Comparison of ENCODE assay signal across 16 cellular contexts in genomic region chr17:921161-921560, GRCh38. TPM values are rescaled to one million over a fixed set of nuclear protein-coding genes. Genes with fewer than 3 reads are reported as not detected.
A peak's percentile ranks its signal among the peaks of the same experiment; 100 is the strongest.
DNase-seq lines count a peak whose midpoint lies in the region; ATAC-seq, FAIRE-seq and TF ChIP-seq lines count a peak whose summit lies in the region.
"Had no signal": no experiment of that assay in that cellular context is flagged by ENCODE, and none has a peak within 500 bp of the region (broad histone marks: within the 10 kb centered on the region; RNA-seq: fewer than 3 reads in every experiment).

No MANE protein-coding gene starts in this region.

- in situ Hi-C loops in gastrocnemius medialis (cut with MboI; ENCODE audit: low sequenced_read_pairs in 4 of 4), result no loop called here

- H3K4me2 ChIP-seq in H9 (ENCODE audit: insufficient read depth, insufficient read length, low read length) (no peak overlapping the region), astrocyte (ENCODE audit: low read length) (peak overlapping the region; percentile 52)
- H3K4me2 ChIP-seq: hepatocyte had no signal

- no peak overlapping the region for H2BK12ac ChIP-seq in H9 (ENCODE audit: insufficient read length, low read depth, low read length)

- H3K4me1 ChIP-seq in H9 (ENCODE audit: insufficient read depth, low read length) (no peaks in the 10 kb centered on the region; the same call in 1 of the 2 replicates), astrocyte (ENCODE audit: insufficient read depth, low read length) (peaks cover 10% of the 10 kb centered on the region), gastrocnemius medialis (peaks cover 4 to 6% of the 10 kb centered on the region in 2 donors)

- H3K79me1 ChIP-seq in H9 (ENCODE audit: insufficient read depth, low read depth, low read length, poor library complexity, severe bottlenecking), result peaks cover 5% of the 10 kb centered on the region

- no peak for TF ChIP-seq CTCF in H9 (conservative IDR thresholded peaks at IDR 0.05)
- no peak for TF ChIP-seq CTCF in astrocyte (IDR thresholded peaks at IDR 0.05; ENCODE audit: insufficient read depth, low read depth, low read length)
- no peak for TF ChIP-seq CTCF in gastrocnemius medialis (IDR thresholded peaks at IDR 0.05 in 4 of 5, conservative IDR thresholded peaks at IDR 0.05 in 1 of 5)

- H3K27ac Mint-ChIP-seq in H9 (peak overlapping the region; percentile 40 to 89 (median 88); a peak in 6 of 7 replicates), astrocyte (ENCODE audit: unreplicated experiment) (no peak overlapping the region)
- H3K27ac Mint-ChIP-seq: activated CD4-positive, alpha-beta T cell treated with anti-CD3 and anti-CD28 coated beads for 36 hours; activated naive CD4-positive, alpha-beta T cell treated with anti-CD3 and anti-CD28 coated beads, Interleukin-2, amount 50 U/mL, for 24 hours had no signal

- H3K9ac ChIP-seq in H9 (ENCODE audit: extremely low read depth, insufficient read length, low read length) (no peak overlapping the region), astrocyte (ENCODE audit: low read length) (no peak overlapping the region)

- H3K23me2 ChIP-seq in H9 (ENCODE audit: insufficient read length, low read depth, low read length, poor library complexity, severe bottlenecking), result no peaks in the 10 kb centered on the region

- H2BK20ac ChIP-seq in H9 (ENCODE audit: low read depth, low read length, poor library complexity, severe bottlenecking), result no peak overlapping the region

- no peak overlapping the region for H2BK120ac ChIP-seq in H9 (ENCODE audit: low read depth, low read length, poor library complexity, severe bottlenecking)

- DNase-seq in H9 (no peak), astrocyte (ENCODE audit: low read depth) (peak; percentile 71), glomerular visceral epithelial cell (ENCODE audit: extremely low spot score) (peak; percentile 57), gastrocnemius medialis (peak; percentile 18 to 41), cerebellar nuclear complex (lab: John Stamatoyannopoulos, UW) (no peak), T-helper 1 cell (no peak), frontal cortex (ENCODE audit: low spot score in 2 of 2) (no peak)
- DNase-seq: activated CD4-positive, alpha-beta T cell treated with anti-CD3 and anti-CD28 coated beads for 36 hours; T-helper 9 cell had no signal

- H4K91ac ChIP-seq in H9 (ENCODE audit: insufficient read length, low read depth, low read length), result no peak overlapping the region

- H2BK5ac ChIP-seq in H9 (ENCODE audit: insufficient read length, low read length), result no peak overlapping the region

- no peaks in the 10 kb centered on the region for H3K9me3 Mint-ChIP-seq in H9
- peaks cover 6% of the 10 kb centered on the region for H3K9me3 Mint-ChIP-seq in astrocyte (ENCODE audit: unreplicated experiment)
- H3K9me3 Mint-ChIP-seq: activated naive CD4-positive, alpha-beta T cell treated with anti-CD3 and anti-CD28 coated beads, Interleukin-2, amount 50 U/mL, for 24 hours had no signal

- H3K14ac ChIP-seq in H9 (ENCODE audit: insufficient read depth, low read length), result no peak overlapping the region

- H3K27me3 ChIP-seq in H9 (ENCODE audit: insufficient read depth, low read length), result no peaks in the 10 kb centered on the region
- H3K27me3 ChIP-seq in astrocyte (ENCODE audit: insufficient read depth, low read length), result no peaks in the 10 kb centered on the region
- H3K27me3 ChIP-seq in gastrocnemius medialis, result no peaks in the 10 kb centered on the region
- H3K27me3 ChIP-seq: hepatocyte had no signal

- no peak overlapping the region for H2AK5ac ChIP-seq in H9 (ENCODE audit: insufficient read length, low read length)

- H3K9me3 ChIP-seq in H9 (ENCODE audit: control insufficient read depth, low read depth, low read length), result no peaks in the 10 kb centered on the region
- no peaks in the 10 kb centered on the region for H3K9me3 ChIP-seq in astrocyte (ENCODE audit: insufficient read depth, low read depth, low read length)
- no peaks in the 10 kb centered on the region for H3K9me3 ChIP-seq in gastrocnemius medialis
- H3K9me3 ChIP-seq: thoracic aorta had no signal

- no CpG with 5 or more reads among the region's 13 CpGs for WGBS in H9 (ENCODE audit: extremely low coverage, insufficient read length, low lambda C conversion rate)

- no peak overlapping the region for H3K56ac ChIP-seq in H9 (ENCODE audit: insufficient read length, low read depth, low read length)

- H3K27ac ChIP-seq in H9 (ENCODE audit: insufficient read length, low read depth, low read length) (no peak overlapping the region), astrocyte (ENCODE audit: low read depth, low read length) (no peak overlapping the region), gastrocnemius medialis (no peak overlapping the region)
- H3K27ac ChIP-seq: hepatocyte, thoracic aorta had no signal

- ATAC-seq in gastrocnemius medialis (peak; percentile 40 to 48), HG03139 (IDR thresholded peaks at IDR 0.05; ENCODE audit: unreplicated experiment) (no peak)
- ATAC-seq: activated CD4-positive, alpha-beta T cell treated with anti-CD3 and anti-CD28 coated beads for 36 hours; left lobe of liver; Right ventricle myocardium inferior had no signal

- H3K27me3 Mint-ChIP-seq in H9 (ENCODE audit: low read depth) (no peaks in the 10 kb centered on the region), astrocyte (ENCODE audit: low read depth, unreplicated experiment) (no peaks in the 10 kb centered on the region)

- H3K36me3 Mint-ChIP-seq in H9 (ENCODE audit: insufficient read depth in 1 of 3, low read depth in 3 of 3) (peaks cover 15 to 39% (median 21%) of the 10 kb centered on the region in 3 experiments; a peak in 6 of 7 replicates), astrocyte (ENCODE audit: low read depth, unreplicated experiment) (peaks cover 28% of the 10 kb centered on the region)
- H3K36me3 Mint-ChIP-seq: activated naive CD4-positive, alpha-beta T cell treated with anti-CD3 and anti-CD28 coated beads, Interleukin-2, amount 50 U/mL, for 24 hours had no signal

- no peak overlapping the region; a peak in 1 of 5 replicates for H3K4me3 Mint-ChIP-seq in H9
- peak overlapping the region; percentile 50 for H3K4me3 Mint-ChIP-seq in astrocyte (ENCODE audit: unreplicated experiment)
- H3K4me3 Mint-ChIP-seq: activated CD4-positive, alpha-beta T cell treated with anti-CD3 and anti-CD28 coated beads for 36 hours; activated naive CD4-positive, alpha-beta T cell treated with anti-CD3 and anti-CD28 coated beads, Interleukin-2, amount 50 U/mL, for 24 hours had no signal

- no peak overlapping the region for H3T11ph ChIP-seq in H9 (ENCODE audit: low read length)

- peaks cover 51 to 56% of the 10 kb centered on the region in 2 experiments for H3K4me1 Mint-ChIP-seq in H9
- H3K4me1 Mint-ChIP-seq in astrocyte (ENCODE audit: low read depth, unreplicated experiment), result peaks cover 24% of the 10 kb centered on the region
- H3K4me1 Mint-ChIP-seq: activated CD4-positive, alpha-beta T cell treated with anti-CD3 and anti-CD28 coated beads for 36 hours; activated naive CD4-positive, alpha-beta T cell treated with anti-CD3 and anti-CD28 coated beads, Interleukin-2, amount 50 U/mL, for 24 hours had no signal

- H3K36me3 ChIP-seq in astrocyte (ENCODE audit: insufficient read depth, low read length), result no peaks in the 10 kb centered on the region
- H3K36me3 ChIP-seq in gastrocnemius medialis, result no peaks in the 10 kb centered on the region
- H3K36me3 ChIP-seq: thoracic aorta had no signal

- no peak overlapping the region for H3K4me3 ChIP-seq in astrocyte (ENCODE audit: insufficient read depth, low read depth, low read length)
- H3K4me3 ChIP-seq in gastrocnemius medialis, result no peak overlapping the region
- H3K4me3 ChIP-seq: hepatocyte, thoracic aorta had no signal

- H3K79me2 ChIP-seq in H9 (ENCODE audit: insufficient read depth, low read length), result peaks cover 9% of the 10 kb centered on the region; the same call in 1 of the 2 replicates
- peaks cover 70% of the 10 kb centered on the region for H3K79me2 ChIP-seq in astrocyte (ENCODE audit: insufficient read depth, low read length)

- no peak for FAIRE-seq in astrocyte (lab: Jason Lieb, UNC)
- FAIRE-seq in frontal cortex (lab: Jason Lieb, UNC), result no peak
- FAIRE-seq: D721Med had no signal

- no peak overlapping the region for H4K8ac ChIP-seq in H9 (replicated peaks; ENCODE audit: insufficient read length, low read depth, low read length)

- no peak overlapping the region for H3K18ac ChIP-seq in H9 (ENCODE audit: insufficient read length, low read depth, low read length)

- intact Hi-C loops in gastrocnemius medialis (cut with DNase I; ENCODE audit: low total_unique reads), result no loop called here

- H3K4ac ChIP-seq in H9 (ENCODE audit: low read depth, low read length), result no peak overlapping the region; the same call in 1 of the 2 replicates

- no peak for TF ChIP-seq POLR2A in gastrocnemius medialis (IDR thresholded peaks at IDR 0.05)

- H4K20me1 ChIP-seq in H9 (ENCODE audit: control insufficient read depth, insufficient read depth, insufficient read length), result no peaks in the 10 kb centered on the region
- peaks cover 76% of the 10 kb centered on the region for H4K20me1 ChIP-seq in astrocyte (ENCODE audit: insufficient read depth, low read length)

- no peak overlapping the region for H2BK15ac ChIP-seq in H9 (ENCODE audit: low read depth, low read length)

- no peak overlapping the region for H3K23ac ChIP-seq in H9 (ENCODE audit: insufficient read length, low read depth, low read length)

- H4K5ac ChIP-seq in H9 (ENCODE audit: insufficient read length, low read depth, low read length), result no peak overlapping the region

- H2AFZ ChIP-seq in H9 (ENCODE audit: low read length) (no peak overlapping the region), astrocyte (ENCODE audit: low read depth, low read length) (no peak overlapping the region)
- H2AFZ ChIP-seq: hepatocyte had no signal

RNA-seq across cellular contexts. Expression of gene NXN, which starts 58.4 kb away (rescaled TPM):
- total RNA-seq in H9 (2021) (91.7 and 93.6 TPM in 2 replicates), astrocyte (104 and 106 TPM in 2 replicates), gastrocnemius medialis (10 to 100 TPM; 55.6 to 86.4 (median 62.7) TPM), frontal cortex (18.3 TPM)

Comparison
In these comparisons a context has a peak if more than half of its experiments do, and no peak if none do; other contexts are left out.
1. DNase-seq: peak in astrocyte (single experiment), glomerular visceral epithelial cell (single experiment) and gastrocnemius medialis (2 of 2); none in H9 (single experiment), cerebellar nuclear complex (0 of 2), T-helper 1 cell (0 of 5) and frontal cortex (0 of 2).